Comparison of ENCODE assay signal across 13 cellular contexts in the genomic region with DNA sequence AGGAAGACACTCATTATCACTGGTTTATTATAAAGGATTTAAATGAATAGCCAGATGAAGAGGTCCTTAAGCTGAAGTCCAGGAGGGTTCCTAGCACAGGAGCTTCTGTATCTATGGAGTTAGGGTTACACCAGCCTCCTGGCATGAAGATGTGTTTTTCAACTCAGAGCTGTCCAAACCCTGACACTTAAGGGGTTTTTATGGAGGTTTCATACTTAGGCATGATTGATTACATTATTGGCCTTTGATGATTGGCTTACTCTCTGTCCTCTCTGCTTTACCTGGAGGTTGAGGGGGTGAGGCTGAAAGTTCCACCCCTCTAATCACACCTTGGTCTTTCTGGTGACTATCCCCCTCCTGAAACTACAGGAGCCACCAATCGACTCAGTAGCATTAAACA.
DNase-seq lines count a peak whose midpoint lies in the region; ATAC-seq, FAIRE-seq and TF ChIP-seq lines count a peak whose summit lies in the region.
"Had no signal": no experiment of that assay in that cellular context is flagged by ENCODE, and none has a peak within 500 bp of the region (broad histone marks: within the 10 kb centered on the region; RNA-seq: fewer than 3 reads in every experiment).

No MANE protein-coding gene starts in this region.

- H3K4me1 ChIP-seq in CD4-positive, CD25-positive, alpha-beta regulatory T cell (ENCODE audit: control insufficient read depth, insufficient read depth, low read length, poor library complexity, severe bottlenecking) = peaks cover 84% of the 10 kb centered on the region
- H3K4me1 ChIP-seq in neuronal stem cell (ENCODE audit: control insufficient read depth in 2 of 2, insufficient read depth in 1 of 2, low read depth in 1 of 2, low read length in 2 of 2) = peaks cover 0 to 2% of the 10 kb centered on the region in 2 donors

- TF ChIP-seq CTCF in dorsolateral prefrontal cortex (IDR thresholded peaks at IDR 0.05 in 54 of 56, conservative IDR thresholded peaks at IDR 0.05 in 2 of 56; ENCODE audit: low read depth in 1 of 56, partially characterized antibody in 56 of 56) = no peak

- peak overlapping the region; percentile 61 for H3K4me3 ChIP-seq in CD4-positive, CD25-positive, alpha-beta regulatory T cell (ENCODE audit: low read depth, low read length)
- H3K4me3 ChIP-seq in dorsolateral prefrontal cortex (no peak overlapping the region), neuronal stem cell (ENCODE audit: low read length in 2 of 2) (no peak overlapping the region)
- H3K4me3 ChIP-seq: left lung, MG63, neural progenitor cell had no signal

- no peak for DNase-seq in CD4-positive, CD25-positive, alpha-beta regulatory T cell
- no peak for DNase-seq in GM12891 (ENCODE audit: insufficient read length, low spot score)
- no peak for DNase-seq in activated T-helper 1 cell treated with anti-CD3 and anti-CD28 coated beads, Interleukin-12 subunit alpha, Interleukin-12 subunit beta, Interleukin-2, Interleukin-4 antibody, amounts not matched to agents 30 ng/mL and 10 ng/mL and 1 ng/mL, durations not matched to agents 14 hours and 24 hours and 36 hours (ENCODE audit: low spot score)
- no peak for DNase-seq in naive B cell
- DNase-seq in AG08396 (ENCODE audit: low spot score) = no peak
- DNase-seq in dorsolateral prefrontal cortex = no peak
- DNase-seq in neuronal stem cell (ENCODE audit: low spot score) = no peak
- DNase-seq in NCI-H345 treated with DMSO at 0.1 percent for 48 hours (lab: John Stamatoyannopoulos, UW; ENCODE audit: unreplicated experiment) = no peak
- DNase-seq: HCEC 1CT, hippocampal formation, left lung, MG63 had no signal

- H3K4me1 Mint-ChIP-seq in CD4-positive, CD25-positive, alpha-beta regulatory T cell = peaks cover 55 to 96% (median 73%) of the 10 kb centered on the region in 4 donors
- peaks cover 76% of the 10 kb centered on the region for H3K4me1 Mint-ChIP-seq in activated T-helper 1 cell treated with anti-CD3 and anti-CD28 coated beads, Interleukin-12 subunit alpha, Interleukin-12 subunit beta, Interleukin-2, Interleukin-4 antibody, amounts not matched to agents 30 ng/mL and 10 ng/mL and 1 ng/mL, durations not matched to agents 14 hours and 24 hours and 36 hours (ENCODE audit: low read depth)
- H3K4me1 Mint-ChIP-seq in naive B cell = peaks cover 48 to 72% (median 52%) of the 10 kb centered on the region in 3 donors

- no peak overlapping the region for H2BK120ac ChIP-seq in neuronal stem cell (ENCODE audit: low read depth, low read length)

- TF ChIP-seq POLR2A in GM12891 (IDR thresholded peaks at IDR 0.05; ENCODE audit: low read depth, low read length) = no peak

- no peak overlapping the region for H2BK12ac ChIP-seq in neuronal stem cell (ENCODE audit: low read length)

- no peak overlapping the region for H2AFZ ChIP-seq in neuronal stem cell (ENCODE audit: low read length)
- H2AFZ ChIP-seq: neural progenitor cell had no signal

- no peak overlapping the region for H3K14ac ChIP-seq in neuronal stem cell (ENCODE audit: low read length)

- peaks cover 6% of the 10 kb centered on the region for H3K79me1 ChIP-seq in neuronal stem cell (ENCODE audit: low read depth, low read length)

- H3K36me3 ChIP-seq in CD4-positive, CD25-positive, alpha-beta regulatory T cell (ENCODE audit: control insufficient read depth, insufficient read depth, low read length) = peaks cover 28% of the 10 kb centered on the region
- H3K36me3 ChIP-seq in neuronal stem cell (replicated peaks in 1 of 2; ENCODE audit: control insufficient read depth in 2 of 2, insufficient read depth in 2 of 2, low read length in 2 of 2) = peaks cover 6 to 94% of the 10 kb centered on the region in 2 donors

- no peak overlapping the region for H3K4ac ChIP-seq in neuronal stem cell (ENCODE audit: low read length)

- peak overlapping the region; percentile 55 to 80 (median 79) for H3K27ac Mint-ChIP-seq in CD4-positive, CD25-positive, alpha-beta regulatory T cell
- peak overlapping the region; percentile 64 for H3K27ac Mint-ChIP-seq in activated T-helper 1 cell treated with anti-CD3 and anti-CD28 coated beads, Interleukin-12 subunit alpha, Interleukin-12 subunit beta, Interleukin-2, Interleukin-4 antibody, amounts not matched to agents 30 ng/mL and 10 ng/mL and 1 ng/mL, durations not matched to agents 14 hours and 24 hours and 36 hours
- peak overlapping the region in 3 of 6 donors; percentile 12 to 72 (median 20) for H3K27ac Mint-ChIP-seq in naive B cell
- H3K27ac Mint-ChIP-seq: neural progenitor cell had no signal

- intact Hi-C loops in activated T-helper 1 cell treated with anti-CD3 and anti-CD28 coated beads, Interleukin-12 subunit alpha, Interleukin-12 subunit beta, Interleukin-2, Interleukin-4 antibody, amounts not matched to agents 30 ng/mL and 10 ng/mL and 1 ng/mL, durations not matched to agents 14 hours and 24 hours and 36 hours (cut with micrococcal nuclease) = loop anchor here (1.0 kb wide), 1 partner anchor 8 kb away; no protein-coding TSS in a partner anchor
- intact Hi-C loops in dorsolateral prefrontal cortex (cut with DNase I) = no loop called here

- H3K27me3 ChIP-seq in CD4-positive, CD25-positive, alpha-beta regulatory T cell (ENCODE audit: control insufficient read depth, insufficient read depth, low read length) = no peaks in the 10 kb centered on the region
- H3K27me3 ChIP-seq in dorsolateral prefrontal cortex (no peaks in the 10 kb centered on the region), neuronal stem cell (ENCODE audit: control insufficient read depth in 3 of 3, insufficient read depth in 3 of 3, low read depth in 1 of 3, low read length in 3 of 3) (no peaks in the 10 kb centered on the region)
- H3K27me3 ChIP-seq: left lung, MG63, neural progenitor cell had no signal

- H3K18ac ChIP-seq in neuronal stem cell (ENCODE audit: low read length) = no peak overlapping the region

- peak overlapping the region in 3 of 4 donors; percentile 16 to 63 (median 62) for H3K4me3 Mint-ChIP-seq in CD4-positive, CD25-positive, alpha-beta regulatory T cell
- no peak overlapping the region for H3K4me3 Mint-ChIP-seq in activated T-helper 1 cell treated with anti-CD3 and anti-CD28 coated beads, Interleukin-12 subunit alpha, Interleukin-12 subunit beta, Interleukin-2, Interleukin-4 antibody, amounts not matched to agents 30 ng/mL and 10 ng/mL and 1 ng/mL, durations not matched to agents 14 hours and 24 hours and 36 hours
- H3K4me3 Mint-ChIP-seq in naive B cell = peak overlapping the region in 7 of 8 donors; percentile 22 to 37 (median 29)
- H3K4me3 Mint-ChIP-seq: neural progenitor cell had no signal

- peak overlapping the region; percentile 50 for H3K27ac ChIP-seq in CD4-positive, CD25-positive, alpha-beta regulatory T cell (ENCODE audit: insufficient read depth, low read length, poor library complexity, severe bottlenecking)
- H3K27ac ChIP-seq in dorsolateral prefrontal cortex = peak overlapping the region in 2 of 59 donors; percentile 22 to 27
- no peak overlapping the region for H3K27ac ChIP-seq in neuronal stem cell (replicated peaks; ENCODE audit: low read length)
- H3K27ac ChIP-seq: left lung had no signal

- no peaks in the 10 kb centered on the region for H3K9me3 ChIP-seq in CD4-positive, CD25-positive, alpha-beta regulatory T cell (ENCODE audit: control insufficient read depth in 2 of 2, low read length in 2 of 2)
- H3K9me3 ChIP-seq in neuronal stem cell (replicated peaks in 1 of 2; ENCODE audit: control insufficient read depth in 2 of 2, insufficient read depth in 1 of 2, low read depth in 1 of 2, low read length in 2 of 2) = peaks cover 0 to 29% of the 10 kb centered on the region in 2 donors
- H3K9me3 ChIP-seq: left lung, MG63 had no signal

- no peak overlapping the region for H4K8ac ChIP-seq in neuronal stem cell (ENCODE audit: low read depth, low read length)

- H3K27me3 Mint-ChIP-seq in CD4-positive, CD25-positive, alpha-beta regulatory T cell = no peaks in the 10 kb centered on the region
- H3K27me3 Mint-ChIP-seq in activated T-helper 1 cell treated with anti-CD3 and anti-CD28 coated beads, Interleukin-12 subunit alpha, Interleukin-12 subunit beta, Interleukin-2, Interleukin-4 antibody, amounts not matched to agents 30 ng/mL and 10 ng/mL and 1 ng/mL, durations not matched to agents 14 hours and 24 hours and 36 hours (ENCODE audit: insufficient read depth) = no peaks in the 10 kb centered on the region
- H3K27me3 Mint-ChIP-seq in naive B cell = no peaks in the 10 kb centered on the region

- H3K36me3 Mint-ChIP-seq in CD4-positive, CD25-positive, alpha-beta regulatory T cell = peaks cover 16% of the 10 kb centered on the region
- H3K36me3 Mint-ChIP-seq in activated T-helper 1 cell treated with anti-CD3 and anti-CD28 coated beads, Interleukin-12 subunit alpha, Interleukin-12 subunit beta, Interleukin-2, Interleukin-4 antibody, amounts not matched to agents 30 ng/mL and 10 ng/mL and 1 ng/mL, durations not matched to agents 14 hours and 24 hours and 36 hours (ENCODE audit: low read depth) = peaks cover 36% of the 10 kb centered on the region
- H3K36me3 Mint-ChIP-seq in naive B cell = peaks cover 0 to 11% of the 10 kb centered on the region in 2 donors

- no peak for ATAC-seq in CD4-positive, CD25-positive, alpha-beta regulatory T cell (ENCODE audit: low read depth in 2 of 2)
- ATAC-seq in naive B cell (ENCODE audit: low read depth in 2 of 2) = no peak
- ATAC-seq: left lung had no signal

- H4K91ac ChIP-seq in neuronal stem cell (ENCODE audit: low read depth, low read length, poor library complexity) = no peak overlapping the region

- no peak overlapping the region for H3K9ac ChIP-seq in neuronal stem cell (ENCODE audit: low read depth, low read length, poor library complexity)
- H3K9ac ChIP-seq: neural progenitor cell had no signal

- H2AK5ac ChIP-seq in neuronal stem cell (ENCODE audit: low read depth, low read length) = no peak overlapping the region

- no peak overlapping the region for H2BK5ac ChIP-seq in neuronal stem cell (ENCODE audit: low read length)

- no peaks in the 10 kb centered on the region for H3K9me3 Mint-ChIP-seq in CD4-positive, CD25-positive, alpha-beta regulatory T cell
- H3K9me3 Mint-ChIP-seq in activated T-helper 1 cell treated with anti-CD3 and anti-CD28 coated beads, Interleukin-12 subunit alpha, Interleukin-12 subunit beta, Interleukin-2, Interleukin-4 antibody, amounts not matched to agents 30 ng/mL and 10 ng/mL and 1 ng/mL, durations not matched to agents 14 hours and 24 hours and 36 hours = no peaks in the 10 kb centered on the region
- H3K9me3 Mint-ChIP-seq in naive B cell = no peaks in the 10 kb centered on the region
- H3K9me3 Mint-ChIP-seq: neural progenitor cell had no signal

- no peak overlapping the region for H2BK15ac ChIP-seq in neuronal stem cell (ENCODE audit: low read length)

- no CpG with 5 or more reads among the region's 1 CpG for WGBS in neuronal stem cell (ENCODE audit: extremely low coverage in 2 of 2, insufficient read length in 2 of 2, insufficient replicate concordance in 1 of 2), 2 donors

- H3K23ac ChIP-seq in neuronal stem cell (ENCODE audit: low read depth, low read length, poor library complexity) = no peak overlapping the region

- peak; percentile 50 for FAIRE-seq in GM12891 (lab: Jason Lieb, UNC)

- H3K4me2 ChIP-seq in neuronal stem cell (ENCODE audit: insufficient read depth, low read length, poor library complexity, severe bottlenecking) = no peak overlapping the region
- H3K4me2 ChIP-seq: neural progenitor cell had no signal

TF ChIP-seq in GM12891, 5 proteins besides CTCF, POLR2A, EP300 and RAD21 (continues in another document):
- no peak for TF ChIP-seq POLR2AphosphoS5 (IDR thresholded peaks at IDR 0.05; ENCODE audit: low read depth, low read length)
- TF ChIP-seq PAX5 (IDR thresholded peaks at IDR 0.05; ENCODE audit: insufficient read depth, low read length, severe bottlenecking) = no peak
